Comparison of ENCODE assay signal across 8 cellular contexts in the genomic region with DNA sequence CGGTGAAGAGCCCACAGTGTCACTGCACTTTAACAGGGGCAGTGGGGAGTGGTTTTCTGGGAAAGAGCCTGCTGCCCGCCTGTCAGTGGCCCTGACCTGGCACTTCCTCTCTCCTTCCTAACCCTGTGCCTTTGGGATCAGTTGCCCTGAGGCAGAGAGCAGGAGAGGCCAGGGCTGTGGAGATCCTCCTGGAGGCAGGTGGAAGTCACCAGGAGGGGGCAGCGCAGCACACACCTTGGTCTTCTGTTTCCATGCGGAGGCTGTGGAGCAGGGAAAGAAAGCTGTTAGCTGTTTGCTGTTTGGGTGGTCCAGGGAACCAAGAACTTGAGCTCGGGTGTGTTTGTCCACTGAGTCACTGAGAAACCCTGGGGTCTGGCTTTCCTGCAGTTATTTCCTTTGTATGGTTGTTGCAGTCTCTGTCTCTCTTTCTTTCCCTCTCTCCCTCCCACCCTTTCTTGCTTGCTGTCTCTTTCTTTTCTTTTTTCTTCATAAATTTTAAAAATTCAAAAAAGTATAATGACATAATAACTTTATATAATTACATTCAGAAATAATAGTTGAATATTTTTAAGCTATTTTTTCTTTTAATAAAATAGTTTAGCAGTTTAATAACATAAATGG. TPM values are rescaled to one million over a fixed set of nuclear protein-coding genes. Genes with fewer than 3 reads are reported as not detected.
DNase-seq lines count a peak whose midpoint lies in the region; ATAC-seq, FAIRE-seq and TF ChIP-seq lines count a peak whose summit lies in the region.

No MANE protein-coding gene starts in this region.

- CTCF ChIA-PET in HepG2 (lab: Yijun Ruan, JAX; ENCODE audit: low intra/inter-chr PET ratio, low total read pairs), result interaction anchor here (0.9 kb wide), 1 partner anchor 727 kb away, joined by 3 read pairs; no protein-coding TSS in a partner anchor

- no peaks in the 10 kb centered on the region for H3K79me2 ChIP-seq in HepG2 (ENCODE audit: insufficient read depth, low read length)

- H3K4me1 Mint-ChIP-seq in T-helper 2 cell treated with Interferon-gamma antibody and Interleukin-4, amounts not matched to agents 5 μg/mL and 100 μg/mL, for 36 hours (ENCODE audit: low read depth), result peaks cover 2% of the 10 kb centered on the region

- H3K27me3 Mint-ChIP-seq in T-helper 2 cell treated with Interferon-gamma antibody and Interleukin-4, amounts not matched to agents 5 μg/mL and 100 μg/mL, for 36 hours (ENCODE audit: low read depth), result peaks cover 6% of the 10 kb centered on the region

- intact Hi-C loops in colonic mucosa (cut with DNase I) (loop anchor here (2.0 to 10.0 kb wide), 2 partner anchors 259 to 447 kb away; no protein-coding TSS in a partner anchor), HepG2 (cut with micrococcal nuclease; ENCODE audit: unreplicated experiment) (loop anchor here (1.0 kb wide), 1 partner anchor 561 kb away; no protein-coding TSS in a partner anchor)

- H3K4me2 ChIP-seq in HepG2 (ENCODE audit: low read depth, low read length), result no peak overlapping the region

- TF ChIP-seq POLR2A in HepG2 (IDR thresholded peaks at IDR 0.05; ENCODE audit: insufficient read depth in 1 of 2, low read depth in 2 of 2, low read length in 2 of 2), result no peak

- 0% methylated on average over 4 of the region's 5 CpGs for WGBS in HepG2 (ENCODE audit: low lambda C conversion rate)

- no peaks in the 10 kb centered on the region for H3K36me3 Mint-ChIP-seq in T-helper 2 cell treated with Interferon-gamma antibody and Interleukin-4, amounts not matched to agents 5 μg/mL and 100 μg/mL, for 36 hours (ENCODE audit: low read depth)

- no peak for FAIRE-seq in HepG2 (lab: Jason Lieb, UNC)

- no TSS peak for BruUV-seq in HepG2 (replicated peaks; lab: Mats Ljungman, UMichigan)

- H3K36me3 ChIP-seq in colonic mucosa (no peaks in the 10 kb centered on the region), HepG2 (replicated peaks in 1 of 2; ENCODE audit: control insufficient read depth in 1 of 2, insufficient read depth in 2 of 2, low read length in 2 of 2) (no peaks in the 10 kb centered on the region)

- no peaks in the 10 kb centered on the region for H3K9me3 Mint-ChIP-seq in T-helper 2 cell treated with Interferon-gamma antibody and Interleukin-4, amounts not matched to agents 5 μg/mL and 100 μg/mL, for 36 hours

- TF ChIP-seq EP300 in HepG2 (IDR thresholded peaks at IDR 0.05; ENCODE audit: low read depth in 2 of 2, low read length in 2 of 2), result no peak
- TF ChIP-seq EP300 in HepG2 (CRISPR knock-in tag; IDR thresholded peaks at IDR 0.05; ENCODE audit: borderline replicate concordance), result no peak

- no peak overlapping the region for H3K4me3 Mint-ChIP-seq in T-helper 2 cell treated with Interferon-gamma antibody and Interleukin-4, amounts not matched to agents 5 μg/mL and 100 μg/mL, for 36 hours

- in situ Hi-C loops in HepG2 (cut with HindIII; ENCODE audit: extremely low pct_ligation_motif_present, low pct_unique_long_range_greater_than_20kb), result loop anchor here (25.0 kb wide), 1 partner anchor 565 kb away; no protein-coding TSS in a partner anchor

- no peaks in the 10 kb centered on the region for H3K4me1 ChIP-seq in colonic mucosa
- no peaks in the 10 kb centered on the region for H3K4me1 ChIP-seq in HepG2 (ENCODE audit: insufficient read depth, low read length)

- H3K9ac ChIP-seq in colonic mucosa (ENCODE audit: low read depth in 2 of 2, low read length in 2 of 2), result no peak overlapping the region
- H3K9ac ChIP-seq in HepG2 (ENCODE audit: insufficient read depth, low read depth, low read length), result no peak overlapping the region

- H3K27ac ChIP-seq in colonic mucosa (no peak overlapping the region), HepG2 (ENCODE audit: extremely low read length, insufficient read depth, low read length) (no peak overlapping the region)

- H2AFZ ChIP-seq in HepG2 (ENCODE audit: low read length), result no peak overlapping the region

- POLR2A ChIA-PET in HepG2 (lab: Yijun Ruan, JAX), result no interaction called here

- no peak overlapping the region for H3K27ac Mint-ChIP-seq in T-helper 2 cell treated with Interferon-gamma antibody and Interleukin-4, amounts not matched to agents 5 μg/mL and 100 μg/mL, for 36 hours

- TF ChIP-seq RAD21 in HepG2 (CRISPR knock-in tag; IDR thresholded peaks at IDR 0.05), result peak; percentile 46

- H3K9me3 ChIP-seq in colonic mucosa (no peaks in the 10 kb centered on the region), HepG2 (ENCODE audit: low read length) (no peaks in the 10 kb centered on the region)

- peak; percentile 94 for ATAC-seq in HepG2
- ATAC-seq in HG03097 (IDR thresholded peaks at IDR 0.05; ENCODE audit: low FRiP score, unreplicated experiment), result no peak

- H3K4me3 ChIP-seq in colonic mucosa, result no peak overlapping the region
- no peak overlapping the region for H3K4me3 ChIP-seq in HepG2 (replicated peaks in 1 of 3; ENCODE audit: insufficient read depth in 1 of 3, low read depth in 2 of 3, low read length in 3 of 3)

- no peaks in the 10 kb centered on the region for H4K20me1 ChIP-seq in HepG2 (ENCODE audit: insufficient read depth, low read length)

- TF ChIP-seq CTCF in colonic mucosa (IDR thresholded peaks at IDR 0.05) (peak; percentile 64), HepG2 (CRISPR knock-in tag; IDR thresholded peaks at IDR 0.05) (peak; percentile 79)

- DNase-seq in activated T-cell treated with anti-CD3 and anti-CD28 coated beads for 1 hour (ENCODE audit: low read depth), result peak; percentile 2
- DNase-seq in activated T-cell treated with anti-CD3 and anti-CD28 coated beads for 4 hours, result no peak
- DNase-seq in HT1080 (ENCODE audit: low read depth), result peak; percentile 36
- peak; percentile 19 for DNase-seq in T-helper 2 cell treated with Interferon-gamma antibody and Interleukin-4, amounts not matched to agents 5 μg/mL and 100 μg/mL, for 36 hours (ENCODE audit: low spot score)
- peak; percentile 83 for DNase-seq in colonic mucosa
- DNase-seq in HepG2 (ENCODE audit: low spot score), result peak; percentile 22
- peak; percentile 75 for DNase-seq in stimulated activated CD8-positive, alpha-beta memory T cell treated with anti-CD3 and anti-CD28 coated beads, Interleukin-4, amount 100 ng/mL, for 48 hours

- H3K27me3 ChIP-seq in colonic mucosa (no peaks in the 10 kb centered on the region), HepG2 (ENCODE audit: control insufficient read depth in 1 of 2, insufficient read depth in 2 of 2, low read length in 2 of 2) (no peaks in the 10 kb centered on the region; a peak in 1 of 5 replicates)

TF ChIP-seq in HepG2, 621 proteins besides CTCF, POLR2A, EP300 and RAD21 (continues in another document):
- TF ChIP-seq ZNF615 (CRISPR knock-in tag; IDR thresholded peaks at IDR 0.05; ENCODE audit: borderline replicate concordance) (no peak), IRX3 (CRISPR knock-in tag; IDR thresholded peaks at IDR 0.05; ENCODE audit: borderline replicate concordance, low read depth) (no peak), ZNF30 (CRISPR knock-in tag; IDR thresholded peaks at IDR 0.05) (no peak), SMC3 (IDR thresholded peaks at IDR 0.05; ENCODE audit: low read length) (peak; percentile 67), FIP1L1 (IDR thresholded peaks at IDR 0.05; ENCODE audit: borderline replicate concordance, insufficient read depth, low read depth, low read length) (no peak), NCOA2 (CRISPR knock-in tag; IDR thresholded peaks at IDR 0.05) (no peak), STAG1 (CRISPR knock-in tag; IDR thresholded peaks at IDR 0.05) (peak; percentile 71)
- TF ChIP-seq, protein P1, sequence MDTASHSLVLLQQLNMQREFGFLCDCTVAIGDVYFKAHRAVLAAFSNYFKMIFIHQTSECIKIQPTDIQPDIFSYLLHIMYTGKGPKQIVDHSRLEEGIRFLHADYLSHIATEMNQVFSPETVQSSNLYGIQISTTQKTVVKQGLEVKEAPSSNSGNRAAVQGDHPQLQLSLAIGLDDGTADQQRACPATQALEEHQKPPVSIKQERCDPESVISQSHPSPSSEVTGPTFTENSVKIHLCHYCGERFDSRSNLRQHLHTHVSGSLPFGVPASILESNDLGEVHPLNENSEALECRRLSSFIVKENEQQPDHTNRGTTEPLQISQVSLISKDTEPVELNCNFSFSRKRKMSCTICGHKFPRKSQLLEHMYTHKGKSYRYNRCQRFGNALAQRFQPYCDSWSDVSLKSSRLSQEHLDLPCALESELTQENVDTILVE (CRISPR knock-in tag; IDR thresholded peaks at IDR 0.05), result no peak

RNA-seq across cellular contexts. Expression of a gene that starts 28.1 kb away (rescaled TPM):
- total RNA-seq in HT1080 (2014; rRNA removed; shearing (Covaris generic)), result not detected in 2 replicates
- polyA plus RNA-seq in HT1080 (2015; cell fraction: cytosol; rRNA removed), result not detected in 2 replicates
- polyA plus RNA-seq in HT1080 (2015; cell fraction: nucleus; rRNA removed), result not detected in 2 replicates
- total RNA-seq in colonic mucosa, result 1 to 10 TPM in 1 of 2 donors, under 1 TPM in 1; 0.52 to 2.3 TPM
- total RNA-seq in HepG2 (2016; rRNA removed; fragmentation: Illumina TruSeq; extraction: Trizol), result not detected in 2 replicates
- total RNA-seq in HepG2 (2016; cell fraction: cytosol; rRNA removed; fragmentation: Illumina TruSeq; extraction: Trizol; ENCODE audit: low read depth), result not detected in 2 replicates
- total RNA-seq in HepG2 (2016; cell fraction: insoluble cytoplasmic fraction; rRNA removed; fragmentation: Illumina TruSeq; extraction: Trizol), result not detected in 2 replicates
- not detected in 2 replicates for total RNA-seq in HepG2 (2016; cell fraction: membrane; rRNA removed; fragmentation: Illumina TruSeq; extraction: Trizol)
- not detected in 2 replicates for total RNA-seq in HepG2 (2016; cell fraction: nucleus; rRNA removed; fragmentation: Illumina TruSeq; extraction: Trizol)
- polyA plus RNA-seq in HepG2 (2011; rRNA removed), result not detected in 2 replicates
- polyA plus RNA-seq in HepG2 (2011; cell fraction: cytosol; rRNA removed), result not detected in 2 replicates
- not detected in 2 replicates for polyA plus RNA-seq in HepG2 (2011; cell fraction: nucleus; rRNA removed)
- polyA plus RNA-seq in HepG2 (2012), result not detected in 2 replicates
- polyA plus RNA-seq in HepG2 (2016; cell fraction: cytosol; fragmentation: Illumina TruSeq; extraction: Trizol; ENCODE audit: low read depth), result not detected in 2 replicates
- not detected in 2 replicates for polyA plus RNA-seq in HepG2 (2016; cell fraction: insoluble cytoplasmic fraction; fragmentation: Illumina TruSeq; extraction: Trizol; ENCODE audit: low read depth)
- not detected in 2 replicates for polyA plus RNA-seq in HepG2 (2016; cell fraction: membrane; fragmentation: Illumina TruSeq; extraction: Trizol; ENCODE audit: low read depth)
- not detected in 2 replicates for polyA plus RNA-seq in HepG2 (2016; cell fraction: nucleus; fragmentation: Illumina TruSeq; extraction: Trizol; ENCODE audit: insufficient read depth, low read depth)
- not detected in 2 replicates for polyA minus RNA-seq in HepG2 (2011; rRNA and poly(A)+ RNA removed; ENCODE audit: low replicate concordance)
- polyA minus RNA-seq in HepG2 (2011; cell fraction: cytosol; rRNA and poly(A)+ RNA removed), result not detected in 2 replicates
- not detected in 2 replicates for polyA minus RNA-seq in HepG2 (2011; cell fraction: nucleus; rRNA and poly(A)+ RNA removed)
